2 cellular contexts compared by ENCODE assay signal in the genomic region with DNA sequence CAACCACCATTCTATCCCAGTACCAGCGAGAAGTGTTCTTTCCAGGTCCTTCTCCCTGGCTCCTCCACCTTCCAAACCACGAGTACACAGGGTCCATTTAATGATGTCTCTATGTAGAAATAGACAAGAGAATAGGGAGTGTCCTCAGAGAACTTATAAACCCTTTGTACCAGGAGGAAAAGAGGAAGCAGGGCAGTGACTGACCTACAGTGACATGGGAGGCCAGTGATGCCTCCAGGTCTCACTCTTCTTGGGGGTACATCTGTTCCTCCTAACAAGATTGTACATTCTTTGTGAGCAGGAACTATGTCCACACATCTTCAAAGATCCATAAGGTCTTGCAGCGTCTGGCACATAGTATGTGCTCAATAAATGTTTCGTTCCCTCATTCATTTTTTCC.
TF ChIP-seq lines count a peak whose summit lies in the region.

No MANE protein-coding gene starts in this region.

TF ChIP-seq in IMR-90, 13 proteins besides CTCF, POLR2A, EP300 and RAD21:
- TF ChIP-seq CHD1 (IDR thresholded peaks at IDR 0.05; ENCODE audit: low read depth, low read length): no peak
- no peak for TF ChIP-seq RFX5 (IDR thresholded peaks at IDR 0.05; ENCODE audit: low read depth, low read length)
- no peak for TF ChIP-seq MAZ (IDR thresholded peaks at IDR 0.05; ENCODE audit: borderline replicate concordance, low read depth, low read length)
- TF ChIP-seq, protein P1, sequence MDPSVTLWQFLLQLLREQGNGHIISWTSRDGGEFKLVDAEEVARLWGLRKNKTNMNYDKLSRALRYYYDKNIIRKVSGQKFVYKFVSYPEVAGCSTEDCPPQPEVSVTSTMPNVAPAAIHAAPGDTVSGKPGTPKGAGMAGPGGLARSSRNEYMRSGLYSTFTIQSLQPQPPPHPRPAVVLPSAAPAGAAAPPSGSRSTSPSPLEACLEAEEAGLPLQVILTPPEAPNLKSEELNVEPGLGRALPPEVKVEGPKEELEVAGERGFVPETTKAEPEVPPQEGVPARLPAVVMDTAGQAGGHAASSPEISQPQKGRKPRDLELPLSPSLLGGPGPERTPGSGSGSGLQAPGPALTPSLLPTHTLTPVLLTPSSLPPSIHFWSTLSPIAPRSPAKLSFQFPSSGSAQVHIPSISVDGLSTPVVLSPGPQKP (IDR thresholded peaks at IDR 0.05; ENCODE audit: borderline replicate concordance, low read depth, low read length): no peak
- TF ChIP-seq FOS (IDR thresholded peaks at IDR 0.05; ENCODE audit: low read depth, low read length): no peak
- TF ChIP-seq SMC3 (IDR thresholded peaks at IDR 0.05; ENCODE audit: low read depth, low read length): no peak
- TF ChIP-seq, protein P2, sequence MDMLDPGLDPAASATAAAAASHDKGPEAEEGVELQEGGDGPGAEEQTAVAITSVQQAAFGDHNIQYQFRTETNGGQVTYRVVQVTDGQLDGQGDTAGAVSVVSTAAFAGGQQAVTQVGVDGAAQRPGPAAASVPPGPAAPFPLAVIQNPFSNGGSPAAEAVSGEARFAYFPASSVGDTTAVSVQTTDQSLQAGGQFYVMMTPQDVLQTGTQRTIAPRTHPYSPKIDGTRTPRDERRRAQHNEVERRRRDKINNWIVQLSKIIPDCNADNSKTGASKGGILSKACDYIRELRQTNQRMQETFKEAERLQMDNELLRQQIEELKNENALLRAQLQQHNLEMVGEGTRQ (IDR thresholded peaks at IDR 0.05; ENCODE audit: low read depth, low read length): no peak
- no peak for TF ChIP-seq BHLHE40 (IDR thresholded peaks at IDR 0.05; ENCODE audit: low read depth, low read length)
- TF ChIP-seq RCOR1 (IDR thresholded peaks at IDR 0.05; ENCODE audit: insufficient replicate concordance, low read length): no peak
- TF ChIP-seq CEBPB (IDR thresholded peaks at IDR 0.05; ENCODE audit: low read depth, low read length): no peak
- no peak for TF ChIP-seq NFE2L2 (IDR thresholded peaks at IDR 0.05; ENCODE audit: low read depth, low read length)
- TF ChIP-seq MXI1 (IDR thresholded peaks at IDR 0.05; ENCODE audit: borderline replicate concordance, low read depth, low read length): no peak
- TF ChIP-seq MAFK (IDR thresholded peaks at IDR 0.05; ENCODE audit: low read depth, low read length): no peak

TF ChIP-seq in GM12878, 131 proteins besides CTCF, POLR2A, EP300 and RAD21:
- TF ChIP-seq NFXL1 (IDR thresholded peaks at IDR 0.05; ENCODE audit: borderline replicate concordance): no peak
- TF ChIP-seq TARDBP (IDR thresholded peaks at IDR 0.05; ENCODE audit: borderline replicate concordance): no peak
- TF ChIP-seq, protein P3, sequence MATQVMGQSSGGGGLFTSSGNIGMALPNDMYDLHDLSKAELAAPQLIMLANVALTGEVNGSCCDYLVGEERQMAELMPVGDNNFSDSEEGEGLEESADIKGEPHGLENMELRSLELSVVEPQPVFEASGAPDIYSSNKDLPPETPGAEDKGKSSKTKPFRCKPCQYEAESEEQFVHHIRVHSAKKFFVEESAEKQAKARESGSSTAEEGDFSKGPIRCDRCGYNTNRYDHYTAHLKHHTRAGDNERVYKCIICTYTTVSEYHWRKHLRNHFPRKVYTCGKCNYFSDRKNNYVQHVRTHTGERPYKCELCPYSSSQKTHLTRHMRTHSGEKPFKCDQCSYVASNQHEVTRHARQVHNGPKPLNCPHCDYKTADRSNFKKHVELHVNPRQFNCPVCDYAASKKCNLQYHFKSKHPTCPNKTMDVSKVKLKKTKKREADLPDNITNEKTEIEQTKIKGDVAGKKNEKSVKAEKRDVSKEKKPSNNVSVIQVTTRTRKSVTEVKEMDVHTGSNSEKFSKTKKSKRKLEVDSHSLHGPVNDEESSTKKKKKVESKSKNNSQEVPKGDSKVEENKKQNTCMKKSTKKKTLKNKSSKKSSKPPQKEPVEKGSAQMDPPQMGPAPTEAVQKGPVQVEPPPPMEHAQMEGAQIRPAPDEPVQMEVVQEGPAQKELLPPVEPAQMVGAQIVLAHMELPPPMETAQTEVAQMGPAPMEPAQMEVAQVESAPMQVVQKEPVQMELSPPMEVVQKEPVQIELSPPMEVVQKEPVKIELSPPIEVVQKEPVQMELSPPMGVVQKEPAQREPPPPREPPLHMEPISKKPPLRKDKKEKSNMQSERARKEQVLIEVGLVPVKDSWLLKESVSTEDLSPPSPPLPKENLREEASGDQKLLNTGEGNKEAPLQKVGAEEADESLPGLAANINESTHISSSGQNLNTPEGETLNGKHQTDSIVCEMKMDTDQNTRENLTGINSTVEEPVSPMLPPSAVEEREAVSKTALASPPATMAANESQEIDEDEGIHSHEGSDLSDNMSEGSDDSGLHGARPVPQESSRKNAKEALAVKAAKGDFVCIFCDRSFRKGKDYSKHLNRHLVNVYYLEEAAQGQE (IDR thresholded peaks at IDR 0.05; ENCODE audit: low read depth, low read length): no peak
- TF ChIP-seq, protein P4, sequence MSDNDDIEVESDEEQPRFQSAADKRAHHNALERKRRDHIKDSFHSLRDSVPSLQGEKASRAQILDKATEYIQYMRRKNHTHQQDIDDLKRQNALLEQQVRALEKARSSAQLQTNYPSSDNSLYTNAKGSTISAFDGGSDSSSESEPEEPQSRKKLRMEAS (IDR thresholded peaks at IDR 0.05; ENCODE audit: low read depth, low read length): no peak
- TF ChIP-seq ESRRA (IDR thresholded peaks at IDR 0.05; ENCODE audit: low read length): no peak
- no peak for TF ChIP-seq NR2F1 (conservative IDR thresholded peaks at IDR 0.05)
- TF ChIP-seq, protein P5, sequence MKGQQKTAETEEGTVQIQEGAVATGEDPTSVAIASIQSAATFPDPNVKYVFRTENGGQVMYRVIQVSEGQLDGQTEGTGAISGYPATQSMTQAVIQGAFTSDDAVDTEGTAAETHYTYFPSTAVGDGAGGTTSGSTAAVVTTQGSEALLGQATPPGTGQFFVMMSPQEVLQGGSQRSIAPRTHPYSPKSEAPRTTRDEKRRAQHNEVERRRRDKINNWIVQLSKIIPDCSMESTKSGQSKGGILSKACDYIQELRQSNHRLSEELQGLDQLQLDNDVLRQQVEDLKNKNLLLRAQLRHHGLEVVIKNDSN (IDR thresholded peaks at IDR 0.05; ENCODE audit: borderline replicate concordance, extremely low read length, insufficient read depth, low read depth, low read length): no peak
- peak; percentile 30; the same call in 1 of the 2 replicates for TF ChIP-seq SPI1 (IDR thresholded peaks at IDR 0.05; ENCODE audit: borderline replicate concordance, insufficient read depth, low read depth, low read length)
TF ChIP-seq in GM12878: peak in this region for 1.
